22 cellular contexts compared by ENCODE assay signal in genomic region chr4:80101768-80102116, GRCh38. TPM values are rescaled to one million over a fixed set of nuclear protein-coding genes. Genes with fewer than 3 reads are reported as not detected.
DNase-seq lines count a peak whose midpoint lies in the region; ATAC-seq, FAIRE-seq and TF ChIP-seq lines count a peak whose summit lies in the region.
"Had no signal": no experiment of that assay in that cellular context is flagged by ENCODE, and none has a peak within 500 bp of the region (broad histone marks: within the 10 kb centered on the region; RNA-seq: fewer than 3 reads in every experiment).

No MANE protein-coding gene starts in this region.

- CTCF ChIA-PET in K562 (lab: Yijun Ruan, JAX; ENCODE audit: low intra/inter-chr PET ratio), result no interaction called here

- H4K20me1 ChIP-seq in K562 (replicated peaks; ENCODE audit: control insufficient read depth, insufficient read depth, low read length) (no peaks in the 10 kb centered on the region), osteoblast (ENCODE audit: insufficient read depth, low read length) (no peaks in the 10 kb centered on the region)

- no TSS peak for BruUV-seq in K562 (replicated peaks; lab: Mats Ljungman, UMichigan)

- H3K9me3 Mint-ChIP-seq in activated T-cell treated with anti-CD3 and anti-CD28 coated beads, Interleukin-2, amount 50 U/mL, for 72 hours, result peaks cover 1 to 3% of the 10 kb centered on the region in 2 donors

- 83% methylated on average over 1 of the region's 1 CpG for WGBS in K562 (ENCODE audit: insufficient coverage, low coverage, missing lambda C conversion rate)

- peaks cover 0 to 11% of the 10 kb centered on the region in 2 experiments; a peak in 4 of 5 replicates for H3K4me1 ChIP-seq in K562 (replicated peaks in 1 of 2; ENCODE audit: control insufficient read depth in 2 of 2, insufficient read depth in 2 of 2, low read length in 2 of 2)
- H3K4me1 ChIP-seq in osteoblast (ENCODE audit: insufficient read depth, low read length), result peaks cover 14% of the 10 kb centered on the region
- H3K4me1 ChIP-seq in HAP-1, result no peaks in the 10 kb centered on the region
- H3K4me1 ChIP-seq: neural progenitor cell had no signal

- no peaks in the 10 kb centered on the region for H3K9me1 ChIP-seq in K562 (ENCODE audit: control insufficient read depth, insufficient read depth, low read length)

- H2AFZ ChIP-seq in K562 (ENCODE audit: low read depth, low read length) (no peak overlapping the region), osteoblast (ENCODE audit: low read length) (no peak overlapping the region)
- H2AFZ ChIP-seq: neural progenitor cell had no signal

- FAIRE-seq in K562 (lab: Jason Lieb, UNC), result no peak
- FAIRE-seq: frontal cortex had no signal

- POLR2A ChIA-PET in K562 (lab: Yijun Ruan, JAX), result interaction anchor here (0.6 kb wide), 1 partner anchor 65 kb away, joined by 3 read pairs; no protein-coding TSS in a partner anchor

- TF ChIP-seq RAD21 in K562 (CRISPR knock-in tag; conservative IDR thresholded peaks at IDR 0.05 in 1 of 2, IDR thresholded peaks at IDR 0.05 in 1 of 2), result no peak

- no peak for TF ChIP-seq CTCF in K562 (IDR thresholded peaks at IDR 0.05 in 2 of 3, conservative IDR thresholded peaks at IDR 0.05 in 1 of 3; ENCODE audit: insufficient read depth in 2 of 3, low read depth in 1 of 3, low read length in 3 of 3)
- no peak for TF ChIP-seq CTCF in osteoblast (IDR thresholded peaks at IDR 0.05; ENCODE audit: extremely low read depth, low read depth, low read length)

- no peak for DNase-seq in activated T-cell treated with anti-CD3 and anti-CD28 coated beads, Interleukin-2, amount 50 U/mL, for 72 hours
- no peak for DNase-seq in activated T-cell treated with anti-CD3 and anti-CD28 coated beads, Interleukin-2, amount 50 U/mL, for 48 hours
- peak; percentile 23 for DNase-seq in LoVo (ENCODE audit: low spot score)
- DNase-seq in K562 (ENCODE audit: extremely low read depth in 1 of 4, low spot score in 3 of 4), result no peak
- DNase-seq in osteoblast (ENCODE audit: insufficient read length, low spot score, missing footprints), result peak; percentile 52
- no peak for DNase-seq in HAP-1 (ENCODE audit: low spot score in 2 of 2)
- no peak for DNase-seq in HuH-7 (ENCODE audit: low spot score)
- no peak for DNase-seq in nucleus accumbens (lab: John Stamatoyannopoulos, UW)
- DNase-seq: ACHN; activated naive CD4-positive, alpha-beta T cell treated with Interleukin-2 at 50 U/mL for 16 hours; CD4-positive, alpha-beta T cell; DMS79; left colon; midbrain; NCI-H1048; NCI-H2081; NCI-H524; spleen; T-helper 9 cell; tibial artery had no signal

- peaks cover 12% of the 10 kb centered on the region for H3K4me1 Mint-ChIP-seq in activated T-cell treated with anti-CD3 and anti-CD28 coated beads, Interleukin-2, amount 50 U/mL, for 72 hours (ENCODE audit: low read depth)
- H3K4me1 Mint-ChIP-seq: neural progenitor cell had no signal

- H3K36me3 ChIP-seq in K562 (ENCODE audit: control insufficient read depth, insufficient read depth, low read length) (no peaks in the 10 kb centered on the region), osteoblast (ENCODE audit: insufficient read depth, low read length) (no peaks in the 10 kb centered on the region), HAP-1 (replicated peaks) (no peaks in the 10 kb centered on the region)
- H3K36me3 ChIP-seq: neural progenitor cell, spleen, tibial artery had no signal

- H3K4me3 ChIP-seq in K562 (no peak overlapping the region), osteoblast (ENCODE audit: insufficient read depth, low read length) (no peak overlapping the region), HAP-1 (no peak overlapping the region)
- H3K4me3 ChIP-seq: neural progenitor cell, spleen, tibial artery had no signal

- no peak overlapping the region for H3K9ac ChIP-seq in K562 (ENCODE audit: insufficient read depth in 1 of 2, low read depth in 2 of 2, low read length in 2 of 2)
- H3K9ac ChIP-seq: neural progenitor cell had no signal

- H3K4me3 Mint-ChIP-seq in activated T-cell treated with anti-CD3 and anti-CD28 coated beads, Interleukin-2, amount 50 U/mL, for 72 hours, result no peak overlapping the region
- H3K4me3 Mint-ChIP-seq: CD4-positive, alpha-beta T cell; neural progenitor cell had no signal

- H3K36me3 Mint-ChIP-seq in activated T-cell treated with anti-CD3 and anti-CD28 coated beads, Interleukin-2, amount 50 U/mL, for 72 hours (ENCODE audit: insufficient read depth in 2 of 2), result peaks cover 3 to 7% of the 10 kb centered on the region in 2 donors
- H3K36me3 Mint-ChIP-seq: neural progenitor cell had no signal

- H3K27ac ChIP-seq in K562 (ENCODE audit: extremely low read depth, low read depth, low read length) (no peak overlapping the region), osteoblast (ENCODE audit: low read depth, low read length) (no peak overlapping the region)
- H3K27ac ChIP-seq: neural progenitor cell, tibial artery had no signal

- 0 out of 2 replicates have a peak, but pooled peaks cover 2% of the 10 kb centered on the region for H3K9me3 ChIP-seq in K562 (replicated peaks; ENCODE audit: control insufficient read depth, insufficient read depth, low read depth, low read length)
- no peaks in the 10 kb centered on the region for H3K9me3 ChIP-seq in osteoblast (ENCODE audit: low read depth, low read length)
- H3K9me3 ChIP-seq in HAP-1, result no peaks in the 10 kb centered on the region
- H3K9me3 ChIP-seq: tibial artery had no signal

- in situ Hi-C loops in K562 (cut with MboI), result no loop called here
- in situ Hi-C loops in HAP-1 (cut with MboI; ENCODE audit: low sequenced_read_pairs), result no loop called here

- H3K27ac Mint-ChIP-seq in activated T-cell treated with anti-CD3 and anti-CD28 coated beads, Interleukin-2, amount 50 U/mL, for 72 hours, result no peak overlapping the region
- H3K27ac Mint-ChIP-seq: CD4-positive, alpha-beta T cell; neural progenitor cell had no signal

- TF ChIP-seq POLR2A in K562 (conservative IDR thresholded peaks at IDR 0.05), result no peak

- TF ChIP-seq EP300 in K562 (IDR thresholded peaks at IDR 0.05; ENCODE audit: low read length), result no peak

- H3K79me2 ChIP-seq in K562 (ENCODE audit: control insufficient read depth, insufficient read depth, low read length) (no peaks in the 10 kb centered on the region), osteoblast (ENCODE audit: insufficient read depth, low read length) (no peaks in the 10 kb centered on the region)

- intact Hi-C loops in K562 (cut with micrococcal nuclease), result no loop called here

- peak; percentile 37 to 64 for ATAC-seq in activated T-cell treated with anti-CD3 and anti-CD28 coated beads, Interleukin-2, amount 50 U/mL, for 72 hours (replicated peaks in 1 of 2)
- ATAC-seq in K562, result no peak
- ATAC-seq: left colon had no signal

- H3K4me2 ChIP-seq in K562 (ENCODE audit: insufficient read depth, low read length) (no peak overlapping the region), osteoblast (ENCODE audit: insufficient read depth, low read length) (no peak overlapping the region)
- H3K4me2 ChIP-seq: neural progenitor cell had no signal

- peaks cover 13% of the 10 kb centered on the region for H3K27me3 Mint-ChIP-seq in activated T-cell treated with anti-CD3 and anti-CD28 coated beads, Interleukin-2, amount 50 U/mL, for 72 hours (ENCODE audit: low read depth)

- no peaks in the 10 kb centered on the region for H3K27me3 ChIP-seq in K562 (ENCODE audit: control insufficient read depth in 2 of 2, insufficient read depth in 2 of 2, low read length in 2 of 2)
- no peaks in the 10 kb centered on the region for H3K27me3 ChIP-seq in osteoblast (ENCODE audit: insufficient read depth, low read length)
- peaks cover 2% of the 10 kb centered on the region; the same call in 1 of the 2 replicates for H3K27me3 ChIP-seq in HAP-1 (ENCODE audit: low read depth)
- H3K27me3 ChIP-seq: neural progenitor cell, spleen, tibial artery had no signal

TF ChIP-seq in K562, 482 proteins besides CTCF, POLR2A, EP300 and RAD21 (continues in another document):
- TF ChIP-seq USF1 (CRISPR knock-in tag; IDR thresholded peaks at IDR 0.05), result no peak
- no peak for TF ChIP-seq TRIM24 (IDR thresholded peaks at IDR 0.05)
- TF ChIP-seq SETDB1 (IDR thresholded peaks at IDR 0.05; ENCODE audit: low read length), result no peak
- TF ChIP-seq ATF3 (IDR thresholded peaks at IDR 0.05), result 0 out of 2 replicates have a peak, but pooled peaks have one; percentile 33
- TF ChIP-seq ATF3 (CRISPR knock-in tag; conservative IDR thresholded peaks at IDR 0.05), result no peak

RNA-seq across cellular contexts. Expression of gene ANTXR2, which starts 28.7 kb away (rescaled TPM):
- total RNA-seq in activated T-cell treated with anti-CD3 and anti-CD28 coated beads, Interleukin-2, amount 50 U/mL, for 72 hours, result 10 to 100 TPM in 1 of 2 donors, 1 to 10 TPM in 1; 6.7 to 12.4 TPM
- 163 and 271 TPM in 2 replicates for total RNA-seq in K562 (2011; cell fraction: chromatin; rRNA removed; ENCODE audit: low replicate concordance)
- 73.4 and 76.1 TPM in 2 replicates for total RNA-seq in K562 (2011; cell fraction: nucleolus; rRNA removed)
- 102 and 117 TPM in 2 replicates for total RNA-seq in K562 (2011; cell fraction: nucleoplasm; rRNA removed)
- total RNA-seq in K562 (2014; rRNA removed), result 39.1 and 50.5 TPM in 2 replicates
- 75.4 and 103 TPM in 2 replicates for total RNA-seq in K562 (2014; rRNA removed; fragmentation: Illumina TruSeq; extraction: Trizol)
- total RNA-seq in K562 (2015; rRNA removed; fragmentation: Illumina TruSeq; extraction: Trizol), result 60.3 and 61.8 TPM in 2 replicates
- total RNA-seq in K562 (2021), result 68.1 and 83.8 TPM in 2 replicates
- 51.7 and 79.1 TPM in 2 replicates for polyA plus RNA-seq in K562 (2011; rRNA removed)
- 10.2 and 18.4 TPM in 2 replicates for polyA plus RNA-seq in K562 (2011; cell fraction: cytosol; rRNA removed)
- polyA plus RNA-seq in K562 (2011; cell fraction: nucleus; rRNA removed), result 42.2 and 47.3 TPM in 2 replicates
- 69.7 and 118 TPM in 2 replicates for polyA plus RNA-seq in K562 (2012)
- polyA plus RNA-seq in K562 (2014; fragmentation: Illumina TruSeq; extraction: Trizol), result 62.5 and 71.0 TPM in 2 replicates
- polyA plus RNA-seq in K562 (2014; fragmentation: Nextera tagmentation; extraction: Ambion mirVana), result 10 to 100 TPM; 10.1 to 26.6 TPM
- 34.8 and 37.4 TPM in 2 replicates for polyA plus RNA-seq in K562 (2014; rRNA removed)
- polyA minus RNA-seq in K562 (2011; rRNA and poly(A)+ RNA removed), result 139 and 146 TPM in 2 replicates
- 33.9 and 51.2 TPM in 2 replicates for polyA minus RNA-seq in K562 (2011; cell fraction: cytosol; rRNA and poly(A)+ RNA removed)
- 92.2 and 147 TPM in 2 replicates for polyA minus RNA-seq in K562 (2011; cell fraction: nucleus; rRNA and poly(A)+ RNA removed)
- 86.9 and 97.4 TPM in 2 replicates for total RNA-seq in osteoblast

Comparison
In these comparisons a context has a peak if more than half of its experiments do, and no peak if none do; other contexts are left out.
1. DNase-seq: peak in LoVo (single experiment) and osteoblast (single experiment); none in activated T-cell treated with anti-CD3 and anti-CD28 coated beads, Interleukin-2, amount 50 U/mL, for 72 hours (0 of 2), activated T-cell treated with anti-CD3 and anti-CD28 coated beads, Interleukin-2, amount 50 U/mL, for 48 hours (0 of 2), K562 (0 of 4), HAP-1 (0 of 2), HuH-7 (single experiment) and nucleus accumbens (0 of 56).